ENCODE assay signal across 8 cellular contexts in the genomic region with DNA sequence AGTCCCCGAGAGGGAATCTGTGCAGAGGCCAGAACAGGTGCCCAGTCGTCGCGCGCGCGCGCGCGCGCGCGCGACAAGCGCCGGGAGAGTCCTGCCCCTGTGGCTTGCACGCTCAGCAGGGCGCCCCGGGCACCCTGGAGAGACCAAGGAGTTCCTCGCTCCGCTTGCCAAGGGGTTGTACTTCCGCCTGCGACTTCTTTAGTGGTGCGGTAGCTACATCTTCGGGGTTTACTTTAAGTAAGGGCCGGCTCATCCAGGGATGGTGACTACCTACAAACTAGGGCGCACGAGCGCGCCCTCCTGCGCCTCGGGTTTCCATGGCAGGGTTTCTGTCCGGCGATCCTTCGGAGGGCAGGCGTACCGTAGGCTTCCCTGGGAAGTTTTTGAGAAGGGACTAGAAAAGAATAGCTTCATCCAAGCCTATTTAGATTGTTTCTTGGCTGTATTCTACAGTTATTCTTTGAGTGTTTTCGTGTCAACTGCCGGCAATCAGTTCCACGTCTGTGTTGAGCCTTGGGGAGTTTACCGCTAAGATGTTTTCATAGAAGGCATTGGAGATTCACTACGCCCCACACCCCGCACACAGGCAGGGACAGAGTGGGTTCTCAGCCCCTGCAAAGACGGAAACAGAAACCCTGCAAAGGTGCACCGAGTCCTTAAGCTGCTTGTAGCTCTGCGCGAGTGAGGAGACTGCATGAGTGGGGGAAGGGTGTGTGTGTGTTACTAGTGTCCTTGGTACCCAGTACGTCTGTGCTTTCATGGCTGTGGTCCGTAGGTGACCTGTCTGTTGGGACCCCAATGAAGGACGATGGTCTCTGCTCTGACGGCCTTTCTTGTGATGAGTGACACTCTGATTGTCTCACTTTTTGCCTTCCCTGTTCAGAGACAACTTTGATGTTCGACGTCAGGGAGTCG. TPM values are rescaled to one million over a fixed set of nuclear protein-coding genes. Genes with fewer than 3 reads are reported as not detected.
DNase-seq lines count a peak whose midpoint lies in the region; ATAC-seq, FAIRE-seq and TF ChIP-seq lines count a peak whose summit lies in the region.

No MANE protein-coding gene starts in this region.

- FAIRE-seq in K562 (lab: Jason Lieb, UNC): peak; percentile 35

- TF ChIP-seq POLR2A in K562 (conservative IDR thresholded peaks at IDR 0.05): no peak

- no peak for TF ChIP-seq RAD21 in K562 (CRISPR knock-in tag; conservative IDR thresholded peaks at IDR 0.05 in 1 of 2, IDR thresholded peaks at IDR 0.05 in 1 of 2)

- H3K79me2 ChIP-seq in K562 (ENCODE audit: control insufficient read depth, insufficient read depth, low read length): no peaks in the 10 kb centered on the region

- H3K27ac ChIP-seq in A673 (ENCODE audit: low read depth, low read length, poor library complexity, severe bottlenecking): no peak overlapping the region
- H3K27ac ChIP-seq in K562 (ENCODE audit: extremely low read depth, low read depth, low read length): no peak overlapping the region
- H3K27ac ChIP-seq in lower lobe of right lung: no peak overlapping the region
- H3K27ac ChIP-seq in upper lobe of right lung: no peak overlapping the region

- H3K36me3 ChIP-seq in A673 (ENCODE audit: insufficient read depth, low read length, poor library complexity, severe bottlenecking) (no peaks in the 10 kb centered on the region), K562 (ENCODE audit: control insufficient read depth, insufficient read depth, low read length) (no peaks in the 10 kb centered on the region), lower lobe of right lung (no peaks in the 10 kb centered on the region), upper lobe of right lung (no peaks in the 10 kb centered on the region)

- H3K9me3 ChIP-seq in A673 (ENCODE audit: low read depth, low read length, poor library complexity, severe bottlenecking) (no peaks in the 10 kb centered on the region), K562 (replicated peaks; ENCODE audit: control insufficient read depth, insufficient read depth, low read depth, low read length) (no peaks in the 10 kb centered on the region), lower lobe of right lung (no peaks in the 10 kb centered on the region), upper lobe of right lung (no peaks in the 10 kb centered on the region)

- no peak overlapping the region for H3K4me2 ChIP-seq in K562 (ENCODE audit: insufficient read depth, low read length)

- POLR2A ChIA-PET in A673 (lab: Charles Lee; ENCODE audit: low non-redundant PET) (no interaction called here), GM10248 (lab: Yijun Ruan, JAX) (no interaction called here), K562 (lab: Yijun Ruan, JAX) (interaction anchor here (0.6 to 1.5 kb wide), 4 partner anchors 8 to 44 kb away, joined by 3 to 8 read pairs (median 3); no protein-coding TSS in a partner anchor)

- CTCF ChIA-PET in A673 (lab: Charles Lee): interaction anchor here (0.7 to 1.1 kb wide), 6 partner anchors 9 to 522 kb away, joined by 3 to 9 read pairs (median 4); no protein-coding TSS in a partner anchor
- CTCF ChIA-PET in GM10248 (lab: Yijun Ruan, JAX): interaction anchor here (1.0 to 1.7 kb wide), 6 partner anchors 8 to 251 kb away, joined by 3 to 8 read pairs (median 4); no protein-coding TSS in a partner anchor
- CTCF ChIA-PET in K562 (lab: Yijun Ruan, JAX; ENCODE audit: low intra/inter-chr PET ratio): no interaction called here

- ATAC-seq in K562 (no peak), lower lobe of right lung (peak; percentile 2 to 4), upper lobe of right lung (peak; percentile 15), HG03135 (IDR thresholded peaks at IDR 0.05; ENCODE audit: unreplicated experiment) (no peak)

- no peaks in the 10 kb centered on the region for H3K9me1 ChIP-seq in K562 (ENCODE audit: control insufficient read depth, insufficient read depth, low read length)

- WGBS in K562 (ENCODE audit: insufficient coverage, low coverage, missing lambda C conversion rate): 10% methylated on average over 51 of the region's 54 CpGs

- in situ Hi-C loops in K562 (cut with MboI): no loop called here

- intact Hi-C loops in A673 (cut with micrococcal nuclease; ENCODE audit: unreplicated experiment) (no loop called here), K562 (cut with micrococcal nuclease) (no loop called here), lower lobe of right lung (cut with DNase I) (no loop called here), upper lobe of right lung (cut with DNase I) (no loop called here)

- no peak overlapping the region for H3K9ac ChIP-seq in K562 (ENCODE audit: insufficient read depth in 1 of 2, low read depth in 2 of 2, low read length in 2 of 2)

- BruUV-seq in A673 (replicated peaks; lab: Mats Ljungman, UMichigan) (no TSS peak), K562 (replicated peaks; lab: Mats Ljungman, UMichigan) (no TSS peak)

- H3K4me3 ChIP-seq in A673 (ENCODE audit: low read depth, low read length, poor library complexity, severe bottlenecking) (peak overlapping the region; percentile 50), K562 (no peak overlapping the region), lower lobe of right lung (peak overlapping the region; percentile 70), upper lobe of right lung (peak overlapping the region; percentile 57)

- H3K27me3 ChIP-seq in A673 (replicated peaks; ENCODE audit: insufficient read depth, low read depth, low read length, poor library complexity): peaks cover 94% of the 10 kb centered on the region
- peaks cover 75 to 81% of the 10 kb centered on the region in 2 experiments for H3K27me3 ChIP-seq in K562 (ENCODE audit: control insufficient read depth in 2 of 2, insufficient read depth in 2 of 2, low read length in 2 of 2)
- peaks cover 98% of the 10 kb centered on the region for H3K27me3 ChIP-seq in lower lobe of right lung (ENCODE audit: low read depth)
- H3K27me3 ChIP-seq in upper lobe of right lung: peaks cover 99% of the 10 kb centered on the region

- TF ChIP-seq CTCF in A673 (conservative IDR thresholded peaks at IDR 0.05; ENCODE audit: low read depth, low read length) (peak; percentile 27; the same call in 1 of the 2 replicates), GM10248 (IDR thresholded peaks at IDR 0.05; ENCODE audit: control extremely low read depth, extremely low read depth, low read depth, missing control alignments) (no peak), K562 (IDR thresholded peaks at IDR 0.05 in 2 of 3, conservative IDR thresholded peaks at IDR 0.05 in 1 of 3; ENCODE audit: insufficient read depth in 2 of 3, low read depth in 1 of 3, low read length in 3 of 3) (no peak), lower lobe of right lung (IDR thresholded peaks at IDR 0.05) (no peak), upper lobe of right lung (IDR thresholded peaks at IDR 0.05) (no peak)

- peak; percentile 78 for DNase-seq in A673 (ENCODE audit: low spot score)
- peak; percentile 42 for DNase-seq in GM10248 (ENCODE audit: extremely low spot score)
- DNase-seq in NCI-H82 treated with DMSO at 0.1 percent for 48 hours (lab: John Stamatoyannopoulos, UW; ENCODE audit: unreplicated experiment): peak; percentile 38
- DNase-seq in K562 (ENCODE audit: extremely low read depth in 1 of 4, low spot score in 3 of 4): peak in 1 of 4 experiments; percentile 47
- no peak for DNase-seq in lower lobe of right lung
- no peak for DNase-seq in upper lobe of right lung
- DNase-seq in NCI-H2029 (lab: John Stamatoyannopoulos, UW): no peak

- H3K4me1 ChIP-seq in A673 (ENCODE audit: insufficient read depth, low read length, poor library complexity, severe bottlenecking) (peaks cover 13% of the 10 kb centered on the region), K562 (replicated peaks in 1 of 2; ENCODE audit: control insufficient read depth in 2 of 2, insufficient read depth in 2 of 2, low read length in 2 of 2) (peaks cover 0 to 52% of the 10 kb centered on the region in 2 experiments; a peak in 3 of 5 replicates), lower lobe of right lung (peaks cover 65% of the 10 kb centered on the region), upper lobe of right lung (peaks cover 53% of the 10 kb centered on the region)

- TF ChIP-seq EP300 in K562 (IDR thresholded peaks at IDR 0.05; ENCODE audit: low read length): no peak

- H4K20me1 ChIP-seq in K562 (replicated peaks; ENCODE audit: control insufficient read depth, insufficient read depth, low read length): peaks cover 12% of the 10 kb centered on the region; the same call in 1 of the 2 replicates

- no peak overlapping the region for H2AFZ ChIP-seq in K562 (ENCODE audit: low read depth, low read length)

TF ChIP-seq in K562, 482 proteins besides CTCF, POLR2A, EP300 and RAD21 (continues in another document):
- TF ChIP-seq CAMTA2 (CRISPR knock-in tag; conservative IDR thresholded peaks at IDR 0.05) (no peak), SNIP1 (IDR thresholded peaks at IDR 0.05; ENCODE audit: low read depth) (no peak), CBX3 (IDR thresholded peaks at IDR 0.05; ENCODE audit: borderline replicate concordance in 1 of 2, low read length in 2 of 2) (no peak), CC2D1A (IDR thresholded peaks at IDR 0.05) (no peak), KDM2B (CRISPR knock-in tag; IDR thresholded peaks at IDR 0.05) (no peak)

RNA-seq across cellular contexts. Expression of a gene that starts 1.7 kb away (rescaled TPM):
- total RNA-seq in A673 (2021) (0.07 TPM in 1 of 2 replicates, not detected in the other), K562 (2014; rRNA removed) (not detected in 2 replicates), K562 (2014; rRNA removed; fragmentation: Illumina TruSeq; extraction: Trizol) (0.03 and 0.04 TPM in 2 replicates), K562 (2015; rRNA removed; fragmentation: Illumina TruSeq; extraction: Trizol) (not detected in 2 replicates), K562 (2021) (not detected in 2 replicates), lower lobe of right lung (not detected), upper lobe of right lung (not detected)
- 0.12 TPM in 1 of 2 replicates, not detected in the other for total RNA-seq in K562 (2011; cell fraction: chromatin; rRNA removed; ENCODE audit: low replicate concordance)
- total RNA-seq in K562 (2011; cell fraction: nucleolus; rRNA removed): not detected in 2 replicates
- 0.15 TPM in 1 of 2 replicates, not detected in the other for total RNA-seq in K562 (2011; cell fraction: nucleoplasm; rRNA removed)
- polyA plus RNA-seq in K562 (2011; rRNA removed) (0.01 and 0.03 TPM in 2 replicates), K562 (2014; fragmentation: Illumina TruSeq; extraction: Trizol) (not detected in 2 replicates), K562 (2014; fragmentation: Nextera tagmentation; extraction: Ambion mirVana) (under 1 TPM; 0.10 to 0.11 TPM), K562 (2014; rRNA removed) (not detected in 2 replicates)
- 0.01 TPM in 2 replicates for polyA plus RNA-seq in K562 (2011; cell fraction: cytosol; rRNA removed)
- 0.01 and 0.04 TPM in 2 replicates for polyA plus RNA-seq in K562 (2011; cell fraction: nucleus; rRNA removed)
- polyA plus RNA-seq in K562 (2012): 1.1 and 1.6 TPM in 2 replicates
- not detected in 2 replicates for polyA minus RNA-seq in K562 (2011; rRNA and poly(A)+ RNA removed)
- not detected in 2 replicates for polyA minus RNA-seq in K562 (2011; cell fraction: cytosol; rRNA and poly(A)+ RNA removed)
- polyA minus RNA-seq in K562 (2011; cell fraction: nucleus; rRNA and poly(A)+ RNA removed): 0.11 TPM in 1 of 2 replicates, not detected in the other

Comparison
In these comparisons a context has a peak if more than half of its experiments do, and no peak if none do; other contexts are left out.
1. DNase-seq: peak in A673 (single experiment), GM10248 (single experiment) and NCI-H82 treated with DMSO at 0.1 percent for 48 hours (single experiment); none in lower lobe of right lung (single experiment), upper lobe of right lung (single experiment) and NCI-H2029 (single experiment).
2. ATAC-seq: peak in lower lobe of right lung (2 of 2) and upper lobe of right lung (single experiment); none in K562 (single experiment) and HG03135 (single experiment).